ENCODE assay signal across 8 cellular contexts in genomic region chr17:19507673-19508326, GRCh38. TPM values are rescaled to one million over a fixed set of nuclear protein-coding genes. Genes with fewer than 3 reads are reported as not detected.
A peak's percentile ranks its signal among the peaks of the same experiment; 100 is the strongest.
DNase-seq lines count a peak whose midpoint lies in the region; ATAC-seq and TF ChIP-seq lines count a peak whose summit lies in the region.

No MANE protein-coding gene starts in this region.

- H3K36me3 ChIP-seq in neutrophil = no peaks in the 10 kb centered on the region

- no peak for TF ChIP-seq CTCF in neutrophil (IDR thresholded peaks at IDR 0.05)

- H3K27ac ChIP-seq in neutrophil = no peak overlapping the region
- peak overlapping the region; percentile 91 for H3K27ac ChIP-seq in substantia nigra (ENCODE audit: low read depth, low read length, poor library complexity, severe bottlenecking)

- peak overlapping the region; percentile 69 to 75 for H3K4me3 ChIP-seq in neutrophil (ENCODE audit: low read depth in 1 of 2, low read length in 1 of 2)

- H3K9me3 ChIP-seq in neutrophil = no peaks in the 10 kb centered on the region

- peaks cover 42% of the 10 kb centered on the region for H3K27me3 ChIP-seq in neutrophil

- peak; percentile 52 for DNase-seq in DMS 273 treated with DMSO at 0.1 percent for 48 hours (lab: John Stamatoyannopoulos, UW)
- DNase-seq in M059J (ENCODE audit: low read depth) = peak; percentile 86
- peak; percentile 95 for DNase-seq in SK-N-DZ (ENCODE audit: low spot score)
- DNase-seq in activated naive CD4-positive, alpha-beta T cell treated with anti-CD3 and anti-CD28 coated beads, Interleukin-2, amount 50 U/mL, for 16 hours = peak; percentile 75
- peak; percentile 90 for DNase-seq in globus pallidus (ENCODE audit: low spot score)
- DNase-seq in substantia nigra (lab: John Stamatoyannopoulos, UW) = peak; percentile 35 to 93 (median 83)

- peaks cover 8 to 14% of the 10 kb centered on the region in 2 experiments for H3K4me1 ChIP-seq in neutrophil (ENCODE audit: control insufficient read depth in 1 of 2, insufficient read depth in 1 of 2, low read depth in 1 of 2, low read length in 1 of 2)

- peak; percentile 67 for ATAC-seq in GM21737 (IDR thresholded peaks at IDR 0.05; ENCODE audit: unreplicated experiment)

RNA-seq across cellular contexts. Expression of gene SLC47A1, which starts 25.9 kb away (rescaled TPM):
- 0.02 TPM in 1 of 2 replicates, not detected in the other for total RNA-seq in M059J (2014; rRNA removed; shearing (Covaris generic))
- not detected in 2 replicates for polyA plus RNA-seq in SK-N-DZ (2014; cell fraction: cytosol; rRNA removed)
- polyA plus RNA-seq in SK-N-DZ (2014; cell fraction: nucleus; rRNA removed) = not detected in 2 replicates
